ENCODE assay signal across 8 cellular contexts in genomic region chr15:45134682-45135604, GRCh38. TPM values are rescaled to one million over a fixed set of nuclear protein-coding genes. Genes with fewer than 3 reads are reported as not detected.
A peak's percentile ranks its signal among the peaks of the same experiment; 100 is the strongest.
DNase-seq lines count a peak whose midpoint lies in the region; ATAC-seq and TF ChIP-seq lines count a peak whose summit lies in the region.

No MANE protein-coding gene starts in this region.

- no peak overlapping the region for H2BK120ac ChIP-seq in trophoblast cell (ENCODE audit: insufficient read depth, low read length, poor library complexity)

- H3K9ac ChIP-seq in ES-I3 (ENCODE audit: low read depth, low read length) (peak overlapping the region; percentile 20; the same call in 1 of the 2 replicates), trophoblast cell (ENCODE audit: low read length) (no peak overlapping the region)

- H3K27ac ChIP-seq in gastroesophageal sphincter (no peak overlapping the region), trophoblast cell (ENCODE audit: low read depth, low read length) (no peak overlapping the region), PC-9 (no peak overlapping the region)

- H2AFZ ChIP-seq in trophoblast cell (ENCODE audit: insufficient read depth, low read length, poor library complexity) (no peak overlapping the region), PC-9 (no peak overlapping the region)

- no peak overlapping the region for H4K91ac ChIP-seq in trophoblast cell (ENCODE audit: low read depth, low read length)

- TF ChIP-seq CTCF in gastroesophageal sphincter (IDR thresholded peaks at IDR 0.05) (peak in 1 of 4 experiments; percentile 15), PC-9 (conservative IDR thresholded peaks at IDR 0.05) (no peak)

- peak overlapping the region; percentile 49 for H3K4me2 ChIP-seq in trophoblast cell (ENCODE audit: low read length)
- H3K4me2 ChIP-seq in PC-9, result no peak overlapping the region

- H3K4me1 ChIP-seq in ES-I3 (ENCODE audit: insufficient read depth, low read length) (no peaks in the 10 kb centered on the region), gastroesophageal sphincter (peaks cover 0 to 11% (median 0%) of the 10 kb centered on the region in 3 donors), trophoblast cell (ENCODE audit: control insufficient read depth in 1 of 2, insufficient read depth in 2 of 2, low read length in 2 of 2) (peaks cover 0 to 6% of the 10 kb centered on the region in 2 experiments), PC-9 (replicated peaks; ENCODE audit: insufficient read depth) (no peaks in the 10 kb centered on the region)

- BruUV-seq in PC-9 (replicated peaks; lab: Mats Ljungman, UMichigan), result no TSS peak

- no peak overlapping the region for H3K4ac ChIP-seq in trophoblast cell (ENCODE audit: low read depth, low read length)

- no peak overlapping the region for H3K14ac ChIP-seq in trophoblast cell (ENCODE audit: low read length)

- H3K27me3 ChIP-seq in gastroesophageal sphincter (peaks cover 85% of the 10 kb centered on the region), trophoblast cell (ENCODE audit: insufficient read depth, low read length) (peaks cover 40% of the 10 kb centered on the region), PC-9 (ENCODE audit: insufficient read depth, low read depth) (no peaks in the 10 kb centered on the region)

- H2BK5ac ChIP-seq in trophoblast cell (ENCODE audit: low read depth, low read length, poor library complexity), result no peak overlapping the region

- no peaks in the 10 kb centered on the region for H4K20me1 ChIP-seq in PC-9 (ENCODE audit: insufficient read depth)

- H3K18ac ChIP-seq in trophoblast cell (ENCODE audit: low read length), result no peak overlapping the region

- H4K12ac ChIP-seq in trophoblast cell (ENCODE audit: low read depth, low read length), result no peak overlapping the region

- H3K4me3 ChIP-seq in gastroesophageal sphincter (peak overlapping the region in 1 of 2 donors; percentile 31), trophoblast cell (ENCODE audit: low read depth, low read length) (no peak overlapping the region), PC-9 (no peak overlapping the region)

- H4K8ac ChIP-seq in trophoblast cell (ENCODE audit: low read depth, low read length), result no peak overlapping the region

- no peak for TF ChIP-seq POLR2A in gastroesophageal sphincter (IDR thresholded peaks at IDR 0.05)

- CTCF ChIA-PET in PC-9 (lab: Charles Lee), result no interaction called here

- WGBS in gastroesophageal sphincter (ENCODE audit: low coverage in 1 of 2), 2 donors, result 11 to 17% methylated on average over 1 to 8 of the region's 57 CpGs
- WGBS in trophoblast cell (ENCODE audit: extremely low coverage, insufficient coverage, insufficient read length), result no CpG with 5 or more reads among the region's 57 CpGs

- ATAC-seq in gastroesophageal sphincter (peak; percentile 32), HG03521 (IDR thresholded peaks at IDR 0.05; ENCODE audit: unreplicated experiment) (no peak)

- intact Hi-C loops in PC-9 (cut with micrococcal nuclease; ENCODE audit: unreplicated experiment), result no loop called here

- H3K79me2 ChIP-seq in trophoblast cell (ENCODE audit: control insufficient read depth, insufficient read depth, low read length, poor library complexity) (no peaks in the 10 kb centered on the region), PC-9 (ENCODE audit: low read depth) (no peaks in the 10 kb centered on the region)

- no peak overlapping the region for H3K23ac ChIP-seq in trophoblast cell (ENCODE audit: low read length)

- POLR2A ChIA-PET in PC-9 (lab: Charles Lee; ENCODE audit: unreplicated experiment), result no interaction called here

- H3K9me2 ChIP-seq in PC-9 (ENCODE audit: insufficient read depth), result no peaks in the 10 kb centered on the region

- no peak overlapping the region for H2AK5ac ChIP-seq in trophoblast cell (ENCODE audit: low read length)

- no peaks in the 10 kb centered on the region for H3K79me1 ChIP-seq in trophoblast cell (ENCODE audit: low read length)

- no peak for TF ChIP-seq EP300 in gastroesophageal sphincter (IDR thresholded peaks at IDR 0.05)

- no peaks in the 10 kb centered on the region for H3F3A ChIP-seq in PC-9 (ENCODE audit: insufficient read depth, low read depth)

- H3K9me3 ChIP-seq in ES-I3 (ENCODE audit: control insufficient read depth, insufficient read depth, low read length), result no peaks in the 10 kb centered on the region
- no peaks in the 10 kb centered on the region for H3K9me3 ChIP-seq in gastroesophageal sphincter
- H3K9me3 ChIP-seq in trophoblast cell (ENCODE audit: insufficient read depth, low read depth, low read length), result peaks cover 12% of the 10 kb centered on the region
- no peaks in the 10 kb centered on the region for H3K9me3 ChIP-seq in PC-9 (ENCODE audit: insufficient read depth, low read depth)

- no peak overlapping the region for H2BK12ac ChIP-seq in trophoblast cell (ENCODE audit: low read length)

- peak; percentile 45 for DNase-seq in RPMI8226
- DNase-seq in trophoblast cell, result no peak
- no peak for DNase-seq in PC-9
- no peak for DNase-seq in KG1 (lab: John Stamatoyannopoulos, UW)
- no peak for DNase-seq in COLO668 (lab: John Stamatoyannopoulos, UW; ENCODE audit: unreplicated experiment)

- H3K36me3 ChIP-seq in ES-I3 (ENCODE audit: insufficient read depth, low read length) (no peaks in the 10 kb centered on the region), gastroesophageal sphincter (no peaks in the 10 kb centered on the region), trophoblast cell (ENCODE audit: control insufficient read depth in 1 of 2, insufficient read depth in 2 of 2, low read length in 2 of 2) (no peaks in the 10 kb centered on the region), PC-9 (ENCODE audit: low read depth) (no peaks in the 10 kb centered on the region)

RNA-seq across cellular contexts. Expression of gene DUOX1, which starts 5.1 kb away (rescaled TPM):
- 1 to 10 TPM in 2 of 4 donors, under 1 TPM in 2; 0.08 to 2.7 (median 1.1) TPM for total RNA-seq in gastroesophageal sphincter
- polyA plus RNA-seq in trophoblast cell (2013), result 1.1 and 1.4 TPM in 2 replicates
- total RNA-seq in PC-9 (2021), result 0.08 TPM in 1 of 2 replicates, not detected in the other

RNA-seq across cellular contexts. Expression of gene DUOXA1, which starts 5.3 kb away (rescaled TPM):
- total RNA-seq in gastroesophageal sphincter (1 to 10 TPM in 2 of 4 donors, under 1 TPM in 1, not detected in 1; 0.67 to 1.7 (median 1.7) TPM), PC-9 (2021) (0.33 and 0.75 TPM in 2 replicates)
- polyA plus RNA-seq in trophoblast cell (2013), result 2.8 and 3.4 TPM in 2 replicates

RNA-seq across cellular contexts. Expression of gene DUOXA2, which starts 20.8 kb away (rescaled TPM):
- total RNA-seq in gastroesophageal sphincter (under 1 TPM in 2 of 4 donors, not detected in 2; 0.49 to 0.62 TPM), PC-9 (2021) (not detected in 2 replicates)
- polyA plus RNA-seq in trophoblast cell (2013), result not detected in 2 replicates

RNA-seq across cellular contexts. Expression of gene DUOX2, which starts 21.0 kb away (rescaled TPM):
- 1 to 10 TPM in 1 of 4 donors, under 1 TPM in 3; 0.13 to 1.5 (median 0.54) TPM for total RNA-seq in gastroesophageal sphincter
- polyA plus RNA-seq in trophoblast cell (2013), result 0.19 TPM in 2 replicates
- total RNA-seq in PC-9 (2021), result 0.10 TPM in 1 of 2 replicates, not detected in the other

RNA-seq across cellular contexts. Expression of gene SHF, which starts 52.8 kb away (rescaled TPM):
- total RNA-seq in gastroesophageal sphincter (1 to 10 TPM; 4.4 to 10.0 (median 7.4) TPM), PC-9 (2021) (6.1 and 6.3 TPM in 2 replicates)
- 7.0 and 7.8 TPM in 2 replicates for polyA plus RNA-seq in trophoblast cell (2013)
